In the genomic region with DNA sequence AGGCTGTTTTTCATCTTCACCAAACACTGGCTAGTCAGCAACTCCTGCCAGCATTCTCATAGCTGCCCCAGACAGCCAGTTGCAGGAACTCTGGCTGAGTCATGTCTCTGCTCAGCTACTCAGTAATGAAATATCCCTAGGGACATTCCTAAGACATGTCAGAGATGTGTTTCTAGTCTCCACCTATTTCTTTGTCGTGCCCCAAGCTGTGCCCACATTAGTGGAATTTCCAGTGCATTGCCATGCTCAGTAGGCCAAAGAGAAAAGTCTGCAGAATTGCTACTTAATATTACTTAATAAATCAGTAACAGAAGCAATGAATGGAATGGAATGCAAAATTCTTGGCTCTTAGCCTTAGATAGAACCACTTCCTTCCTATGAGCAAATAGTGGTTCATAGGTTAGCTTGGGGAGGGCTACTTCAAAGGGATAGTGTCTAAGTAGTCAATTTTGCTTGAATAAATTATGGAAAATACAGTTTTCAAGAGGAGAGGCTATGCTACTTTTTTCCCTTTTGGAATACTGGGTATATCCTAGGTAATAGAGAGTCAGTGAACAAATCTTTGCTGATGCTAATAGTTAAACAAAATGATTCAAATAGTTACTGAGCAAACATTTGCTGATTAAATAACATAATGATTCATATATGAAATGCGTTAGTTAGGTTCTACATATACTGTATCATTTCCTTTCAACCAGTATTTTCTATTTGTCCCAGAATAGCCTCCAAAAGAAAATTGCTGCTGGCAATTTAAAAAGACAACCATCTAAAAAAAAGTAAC, we compare ENCODE assay signal across 9 cellular contexts. TPM values are rescaled to one million over a fixed set of nuclear protein-coding genes. Genes with fewer than 3 reads are reported as not detected.
DNase-seq lines count a peak whose midpoint lies in the region; ATAC-seq and TF ChIP-seq lines count a peak whose summit lies in the region.
"Had no signal": no experiment of that assay in that cellular context is flagged by ENCODE, and none has a peak within 500 bp of the region (broad histone marks: within the 10 kb centered on the region; RNA-seq: fewer than 3 reads in every experiment).

No MANE protein-coding gene starts in this region.

- no peaks in the 10 kb centered on the region for H3K9me3 ChIP-seq in SK-N-MC (ENCODE audit: low read depth, low read length)

- DNase-seq in DMS79 (lab: John Stamatoyannopoulos, UW): peak; percentile 6
- DNase-seq in SK-N-MC (ENCODE audit: low read depth, low spot score): peak; percentile 89
- peak; percentile 25 for DNase-seq in glutamatergic neuron
- no peak for DNase-seq in effector CD4-positive, alpha-beta T cell
- no peak for DNase-seq in activated T-cell treated with anti-CD3 and anti-CD28 coated beads, Interleukin-2, amount 50 U/mL, for 48 hours
- no peak for DNase-seq in natural killer cell
- DNase-seq in NCI-H2227 (lab: John Stamatoyannopoulos, UW; ENCODE audit: unreplicated experiment): no peak
- DNase-seq: activated CD4-positive, alpha-beta T cell treated with anti-CD3 and anti-CD28 coated beads, Interleukin-2, amount 50 U/mL, for 1 hour had no signal

- H3K27me3 ChIP-seq in rectal smooth muscle tissue (ENCODE audit: control insufficient read depth, insufficient read depth, low read length): no peaks in the 10 kb centered on the region

- H3K27ac ChIP-seq in SK-N-MC: peak overlapping the region; percentile 57
- H3K27ac ChIP-seq in rectal smooth muscle tissue (ENCODE audit: low read depth, low read length): peak overlapping the region; percentile 32

- peaks cover 9% of the 10 kb centered on the region for H3K4me1 ChIP-seq in rectal smooth muscle tissue (ENCODE audit: control insufficient read depth, insufficient read depth, low read length)

- H3K4me3 ChIP-seq in SK-N-MC (no peak overlapping the region), rectal smooth muscle tissue (ENCODE audit: low read length) (no peak overlapping the region)

- ATAC-seq in natural killer cell: no peak

- H3K9me3 Mint-ChIP-seq in glutamatergic neuron (ENCODE audit: unreplicated experiment) (no peaks in the 10 kb centered on the region), natural killer cell (peaks cover 6 to 9% of the 10 kb centered on the region in 2 donors)

- intact Hi-C loops in natural killer cell (cut with micrococcal nuclease): loop anchor here (10.0 kb wide), 1 partner anchor 58 kb away; no protein-coding TSS in a partner anchor

- H3K27me3 Mint-ChIP-seq in glutamatergic neuron (ENCODE audit: unreplicated experiment) (no peaks in the 10 kb centered on the region), natural killer cell (ENCODE audit: low read depth in 2 of 2) (no peaks in the 10 kb centered on the region)

- no peak overlapping the region for H3K4me3 Mint-ChIP-seq in glutamatergic neuron (ENCODE audit: unreplicated experiment)
- H3K4me3 Mint-ChIP-seq in natural killer cell: no peak overlapping the region

- H3K36me3 ChIP-seq in SK-N-MC (ENCODE audit: insufficient read depth, low read length): no peaks in the 10 kb centered on the region
- H3K36me3 ChIP-seq in rectal smooth muscle tissue (ENCODE audit: control insufficient read depth, insufficient read depth, low read length): no peaks in the 10 kb centered on the region

- H3K9ac ChIP-seq in SK-N-MC (ENCODE audit: insufficient read length): no peak overlapping the region
- H3K9ac ChIP-seq in rectal smooth muscle tissue (ENCODE audit: low read length): no peak overlapping the region

- H3K36me3 Mint-ChIP-seq in glutamatergic neuron (ENCODE audit: unreplicated experiment) (no peaks in the 10 kb centered on the region), natural killer cell (no peaks in the 10 kb centered on the region)

- H3K4me1 Mint-ChIP-seq in glutamatergic neuron (ENCODE audit: low read depth, unreplicated experiment): peaks cover 24% of the 10 kb centered on the region
- no peaks in the 10 kb centered on the region for H3K4me1 Mint-ChIP-seq in natural killer cell

- H3K27ac Mint-ChIP-seq in glutamatergic neuron (ENCODE audit: unreplicated experiment) (no peak overlapping the region), natural killer cell (no peak overlapping the region)

- no peak for TF ChIP-seq CTCF in glutamatergic neuron (IDR thresholded peaks at IDR 0.05; ENCODE audit: partially characterized antibody, unreplicated experiment)
- no peak for TF ChIP-seq CTCF in natural killer cell (IDR thresholded peaks at IDR 0.05)

RNA-seq across cellular contexts. Expression of a gene that starts 23.6 kb away (rescaled TPM):
- 91.3 TPM for total RNA-seq in glutamatergic neuron (ENCODE audit: unreplicated experiment)
- 10 to 100 TPM in 1 of 3 donors, under 1 TPM in 2; 0.41 to 12.2 (median 0.94) TPM for total RNA-seq in natural killer cell

Comparison
In these comparisons a context has a peak if more than half of its experiments do, and no peak if none do; other contexts are left out.
1. DNase-seq: peak in DMS79 (single experiment), SK-N-MC (single experiment) and glutamatergic neuron (single experiment); none in effector CD4-positive, alpha-beta T cell (single experiment), activated T-cell treated with anti-CD3 and anti-CD28 coated beads, Interleukin-2, amount 50 U/mL, for 48 hours (0 of 2), natural killer cell (single experiment) and NCI-H2227 (single experiment).